Comparison of ENCODE assay signal across 16 cellular contexts in genomic region chr12:18696971-18697602, GRCh38. TPM values are rescaled to one million over a fixed set of nuclear protein-coding genes. Genes with fewer than 3 reads are reported as not detected.
DNase-seq lines count a peak whose midpoint lies in the region; ATAC-seq, FAIRE-seq and TF ChIP-seq lines count a peak whose summit lies in the region.
"Had no signal": no experiment of that assay in that cellular context is flagged by ENCODE, and none has a peak within 500 bp of the region (broad histone marks: within the 10 kb centered on the region; RNA-seq: fewer than 3 reads in every experiment).

No MANE protein-coding gene starts in this region.

- intact Hi-C loops in pancreas (cut with DNase I) = no loop called here

- no peaks in the 10 kb centered on the region for H3K27me3 Mint-ChIP-seq in activated CD8-positive, alpha-beta memory T cell treated with anti-CD3 and anti-CD28 coated beads, Interleukin-2, amount 10 ng/mL, durations not matched to agents 7 days and 5 days
- H3K27me3 Mint-ChIP-seq in T-helper 2 cell treated with Interferon-gamma antibody and Interleukin-4, amounts not matched to agents 5 μg/mL and 100 μg/mL, for 36 hours (ENCODE audit: low read depth) = no peaks in the 10 kb centered on the region
- H3K27me3 Mint-ChIP-seq: CD4-positive, CD25-positive, alpha-beta regulatory T cell had no signal

- peak overlapping the region; percentile 18 for H3K27ac ChIP-seq in GM23248
- no peak overlapping the region for H3K27ac ChIP-seq in RWPE1
- no peak overlapping the region for H3K27ac ChIP-seq in pancreas
- H3K27ac ChIP-seq: hepatocyte, tibial artery had no signal

- H3K4me2 ChIP-seq in GM23248 (ENCODE audit: unreplicated experiment) = peak overlapping the region; percentile 17
- H3K4me2 ChIP-seq: hepatocyte had no signal

- ATAC-seq in pancreas (no peak), HG03571 (IDR thresholded peaks at IDR 0.05; ENCODE audit: unreplicated experiment) (no peak)
- ATAC-seq in activated CD8-positive, alpha-beta memory T cell treated with anti-CD3 and anti-CD28 coated beads, Interleukin-2, amount 10 ng/mL, durations not matched to agents 7 days and 5 days = no peak
- ATAC-seq: left colon had no signal

- peaks cover 14% of the 10 kb centered on the region for H3F3A ChIP-seq in GM23248 (ENCODE audit: insufficient read depth)

- no peak overlapping the region for H3K9ac ChIP-seq in GM23248

- peak; percentile 20 for FAIRE-seq in pancreas (lab: Jason Lieb, UNC)

- POLR2A ChIA-PET in RWPE1 (lab: Yijun Ruan, JAX; ENCODE audit: low non-redundant PET) = no interaction called here

- no peaks in the 10 kb centered on the region for H3K4me1 Mint-ChIP-seq in activated CD8-positive, alpha-beta memory T cell treated with anti-CD3 and anti-CD28 coated beads, Interleukin-2, amount 10 ng/mL, durations not matched to agents 7 days and 5 days
- H3K4me1 Mint-ChIP-seq in T-helper 2 cell treated with Interferon-gamma antibody and Interleukin-4, amounts not matched to agents 5 μg/mL and 100 μg/mL, for 36 hours (ENCODE audit: low read depth) = no peaks in the 10 kb centered on the region
- H3K4me1 Mint-ChIP-seq: CD4-positive, CD25-positive, alpha-beta regulatory T cell had no signal

- H3K79me2 ChIP-seq in GM23248 (ENCODE audit: insufficient read depth) = no peaks in the 10 kb centered on the region
- H3K79me2 ChIP-seq: hepatocyte had no signal

- DNase-seq in GM23248 (peak; percentile 75), RWPE1 (ENCODE audit: low spot score) (peak; percentile 41), epithelial cell of proximal tubule (ENCODE audit: low read depth) (peak; percentile 42), pancreas (no peak), GM10266 (ENCODE audit: extremely low spot score) (no peak)
- no peak for DNase-seq in activated CD8-positive, alpha-beta memory T cell treated with anti-CD3 and anti-CD28 coated beads, Interleukin-2, amount 10 ng/mL, durations not matched to agents 7 days and 5 days
- DNase-seq in T-helper 2 cell treated with Interferon-gamma antibody and Interleukin-4, amounts not matched to agents 5 μg/mL and 100 μg/mL, for 36 hours (ENCODE audit: low spot score) = no peak
- DNase-seq: activated effector memory CD4-positive, alpha-beta T cell treated with anti-CD3 and anti-CD28 coated beads, Interleukin-2, amount 50 U/mL, for 16 hours; CD4-positive, CD25-positive, alpha-beta regulatory T cell; left colon; MV-4-11; stimulated activated CD4-positive, alpha-beta T cell treated with anti-CD3 and anti-CD28 coated beads, Interleukin-2, amount 100 ng/mL, for 24 hours; tibial artery had no signal

- H3K4me3 ChIP-seq in GM23248 (no peak overlapping the region), epithelial cell of proximal tubule (ENCODE audit: low read depth, low read length) (no peak overlapping the region), pancreas (no peak overlapping the region)
- H3K4me3 ChIP-seq: hepatocyte, tibial artery had no signal

- H4K20me1 ChIP-seq in GM23248 (ENCODE audit: insufficient read depth) = no peaks in the 10 kb centered on the region

- CTCF ChIA-PET in RWPE1 (lab: Yijun Ruan, JAX) = no interaction called here
- CTCF ChIA-PET in activated CD8-positive, alpha-beta memory T cell treated with anti-CD3 and anti-CD28 coated beads, Interleukin-2, amount 10 ng/mL, durations not matched to agents 7 days and 5 days (lab: Charles Lee) = no interaction called here

- H3K27ac Mint-ChIP-seq in activated CD8-positive, alpha-beta memory T cell treated with anti-CD3 and anti-CD28 coated beads, Interleukin-2, amount 10 ng/mL, durations not matched to agents 7 days and 5 days = no peak overlapping the region
- H3K27ac Mint-ChIP-seq in T-helper 2 cell treated with Interferon-gamma antibody and Interleukin-4, amounts not matched to agents 5 μg/mL and 100 μg/mL, for 36 hours = no peak overlapping the region
- H3K27ac Mint-ChIP-seq: CD4-positive, CD25-positive, alpha-beta regulatory T cell had no signal

- H3K36me3 Mint-ChIP-seq in activated CD8-positive, alpha-beta memory T cell treated with anti-CD3 and anti-CD28 coated beads, Interleukin-2, amount 10 ng/mL, durations not matched to agents 7 days and 5 days = no peaks in the 10 kb centered on the region
- H3K36me3 Mint-ChIP-seq in T-helper 2 cell treated with Interferon-gamma antibody and Interleukin-4, amounts not matched to agents 5 μg/mL and 100 μg/mL, for 36 hours (ENCODE audit: low read depth) = no peaks in the 10 kb centered on the region
- H3K36me3 Mint-ChIP-seq: CD4-positive, CD25-positive, alpha-beta regulatory T cell had no signal

- H3K4me1 ChIP-seq in GM23248 (ENCODE audit: insufficient read depth) (peaks cover 21% of the 10 kb centered on the region), pancreas (no peaks in the 10 kb centered on the region)

- H3K9me3 Mint-ChIP-seq in activated CD8-positive, alpha-beta memory T cell treated with anti-CD3 and anti-CD28 coated beads, Interleukin-2, amount 10 ng/mL, durations not matched to agents 7 days and 5 days (ENCODE audit: low read depth) = peaks cover under 1% of the 10 kb centered on the region
- peaks cover 13% of the 10 kb centered on the region for H3K9me3 Mint-ChIP-seq in T-helper 2 cell treated with Interferon-gamma antibody and Interleukin-4, amounts not matched to agents 5 μg/mL and 100 μg/mL, for 36 hours

- no peak overlapping the region for H3K4me3 Mint-ChIP-seq in activated CD8-positive, alpha-beta memory T cell treated with anti-CD3 and anti-CD28 coated beads, Interleukin-2, amount 10 ng/mL, durations not matched to agents 7 days and 5 days
- no peak overlapping the region for H3K4me3 Mint-ChIP-seq in T-helper 2 cell treated with Interferon-gamma antibody and Interleukin-4, amounts not matched to agents 5 μg/mL and 100 μg/mL, for 36 hours
- H3K4me3 Mint-ChIP-seq: CD4-positive, CD25-positive, alpha-beta regulatory T cell had no signal

- H3K36me3 ChIP-seq in GM23248 (ENCODE audit: low read depth) = no peaks in the 10 kb centered on the region
- H3K36me3 ChIP-seq in pancreas = no peaks in the 10 kb centered on the region
- H3K36me3 ChIP-seq: tibial artery had no signal

- in situ Hi-C loops in GM23248 (cut with MboI) = no loop called here

- H3K9me2 ChIP-seq in GM23248 (ENCODE audit: insufficient read depth) = no peaks in the 10 kb centered on the region

- peak overlapping the region; percentile 4; the same call in 1 of the 2 replicates for H2AFZ ChIP-seq in GM23248
- H2AFZ ChIP-seq: hepatocyte had no signal

- H3K27me3 ChIP-seq in GM23248 (replicated peaks; ENCODE audit: insufficient read depth) = no peaks in the 10 kb centered on the region
- no peaks in the 10 kb centered on the region for H3K27me3 ChIP-seq in pancreas
- H3K27me3 ChIP-seq: hepatocyte, tibial artery had no signal

- H3K9me3 ChIP-seq in GM23248 (ENCODE audit: low read depth) = no peaks in the 10 kb centered on the region
- no peaks in the 10 kb centered on the region for H3K9me3 ChIP-seq in pancreas
- H3K9me3 ChIP-seq: tibial artery had no signal

- TF ChIP-seq CTCF in RWPE1 (conservative IDR thresholded peaks at IDR 0.05; ENCODE audit: low read depth) (no peak), epithelial cell of proximal tubule (conservative IDR thresholded peaks at IDR 0.05; ENCODE audit: low read depth, low read length) (no peak), pancreas (IDR thresholded peaks at IDR 0.05) (no peak), GM10266 (IDR thresholded peaks at IDR 0.05; ENCODE audit: control insufficient read depth, insufficient read depth, low read depth, missing control alignments) (no peak)

RNA-seq across cellular contexts. Expression of gene PLCZ1, which starts 40.7 kb away (rescaled TPM):
- total RNA-seq in GM23248 (2014; rRNA removed; shearing (Covaris generic)) = not detected in 2 replicates
- polyA plus RNA-seq in GM23248 (2016; fragmentation: Nextera tagmentation; extraction: Ambion mirVana) (not detected in 2 replicates), pancreas (not detected)
- total RNA-seq in epithelial cell of proximal tubule (not detected in 2 replicates), pancreas (not detected)
- total RNA-seq in activated CD8-positive, alpha-beta memory T cell treated with anti-CD3 and anti-CD28 coated beads, Interleukin-2, amount 10 ng/mL, durations not matched to agents 7 days and 5 days = not detected
- total RNA-seq: cardiac septum; CD4-positive, CD25-positive, alpha-beta regulatory T cell; hepatocyte; left colon had no signal
- polyA plus RNA-seq: CD4-positive, CD25-positive, alpha-beta regulatory T cell; hepatocyte had no signal

RNA-seq across cellular contexts. Expression of gene CAPZA3, which starts 40.8 kb away (rescaled TPM):
- total RNA-seq in GM23248 (2014; rRNA removed; shearing (Covaris generic)) = not detected in 2 replicates
- polyA plus RNA-seq in GM23248 (2016; fragmentation: Nextera tagmentation; extraction: Ambion mirVana) (not detected in 2 replicates), pancreas (1 to 10 TPM; 1.2 to 1.8 TPM)
- total RNA-seq in epithelial cell of proximal tubule (not detected in 2 replicates), pancreas (not detected)
- total RNA-seq in activated CD8-positive, alpha-beta memory T cell treated with anti-CD3 and anti-CD28 coated beads, Interleukin-2, amount 10 ng/mL, durations not matched to agents 7 days and 5 days = not detected
- total RNA-seq: cardiac septum; CD4-positive, CD25-positive, alpha-beta regulatory T cell; hepatocyte; left colon had no signal
- polyA plus RNA-seq: CD4-positive, CD25-positive, alpha-beta regulatory T cell; hepatocyte had no signal

Comparison
In these comparisons a context has a peak if more than half of its experiments do, and no peak if none do; other contexts are left out.
1. DNase-seq: peak in GM23248 (single experiment), RWPE1 (single experiment) and epithelial cell of proximal tubule (single experiment); none in pancreas (0 of 6), activated CD8-positive, alpha-beta memory T cell treated with anti-CD3 and anti-CD28 coated beads, Interleukin-2, amount 10 ng/mL, durations not matched to agents 7 days and 5 days (single experiment), GM10266 (single experiment) and T-helper 2 cell treated with Interferon-gamma antibody and Interleukin-4, amounts not matched to agents 5 μg/mL and 100 μg/mL, for 36 hours (single experiment).